Comparison of ENCODE assay signal across 1 cellular context in the genomic region with DNA sequence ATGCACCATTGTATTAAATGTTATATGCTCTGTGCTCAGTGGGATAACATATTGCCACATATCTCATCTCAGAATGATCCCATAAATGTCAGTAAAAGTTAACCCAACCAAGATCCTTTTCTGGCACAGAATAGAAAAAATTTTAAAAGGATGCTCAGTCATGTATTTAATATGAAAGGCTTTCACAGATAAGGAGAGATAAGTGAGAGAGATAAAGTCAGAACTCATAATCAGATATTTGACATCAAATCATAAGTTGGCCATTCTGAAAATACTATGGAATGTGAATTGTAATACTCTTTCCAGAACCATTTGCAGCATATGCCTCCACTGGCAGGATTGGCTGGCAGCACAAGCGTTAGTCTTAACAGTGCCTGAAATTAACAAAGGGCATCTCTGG.
TF ChIP-seq lines count a peak whose summit lies in the region.

No MANE protein-coding gene starts in this region.

TF ChIP-seq in SK-N-SH, 30 proteins besides CTCF, POLR2A, EP300 and RAD21 (continued from another document):
- TF ChIP-seq, protein P1, sequence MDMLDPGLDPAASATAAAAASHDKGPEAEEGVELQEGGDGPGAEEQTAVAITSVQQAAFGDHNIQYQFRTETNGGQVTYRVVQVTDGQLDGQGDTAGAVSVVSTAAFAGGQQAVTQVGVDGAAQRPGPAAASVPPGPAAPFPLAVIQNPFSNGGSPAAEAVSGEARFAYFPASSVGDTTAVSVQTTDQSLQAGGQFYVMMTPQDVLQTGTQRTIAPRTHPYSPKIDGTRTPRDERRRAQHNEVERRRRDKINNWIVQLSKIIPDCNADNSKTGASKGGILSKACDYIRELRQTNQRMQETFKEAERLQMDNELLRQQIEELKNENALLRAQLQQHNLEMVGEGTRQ (IDR thresholded peaks at IDR 0.05; ENCODE audit: borderline replicate concordance, low read depth, low read length) = no peak
- TF ChIP-seq JUND (IDR thresholded peaks at IDR 0.05) = peak; percentile 34; the same call in 1 of the 2 replicates
- peak; percentile 36; the same call in 1 of the 2 replicates for TF ChIP-seq TCF12 (IDR thresholded peaks at IDR 0.05)
TF ChIP-seq in SK-N-SH: peak in this region for 3.
